In genomic region chr1:155974208-155975165, GRCh38 we compare ENCODE assay signal across 9 cellular contexts. TPM values are rescaled to one million over a fixed set of nuclear protein-coding genes. Genes with fewer than 3 reads are reported as not detected.
DNase-seq lines count a peak whose midpoint lies in the region; ATAC-seq and TF ChIP-seq lines count a peak whose summit lies in the region.
"Had no signal": no experiment of that assay in that cellular context is flagged by ENCODE, and none has a peak within 500 bp of the region (broad histone marks: within the 10 kb centered on the region; RNA-seq: fewer than 3 reads in every experiment).

No MANE protein-coding gene starts in this region.

- peak overlapping the region; percentile 97 to 99 (median 99) for H3K27ac Mint-ChIP-seq in brain

- no peak for TF ChIP-seq CTCF in brain (conservative IDR thresholded peaks at IDR 0.05)

- peaks cover 12% of the 10 kb centered on the region for H3K27me3 Mint-ChIP-seq in brain

- peak overlapping the region; percentile 99 for H3K9ac ChIP-seq in BLaER1

- no peak for ATAC-seq in HG02759 (IDR thresholded peaks at IDR 0.05; ENCODE audit: unreplicated experiment)
- no peak for ATAC-seq in HG02588 (IDR thresholded peaks at IDR 0.05; ENCODE audit: unreplicated experiment)

- DNase-seq in NCI-H1092 treated with DMSO at 0.1 percent for 48 hours (lab: John Stamatoyannopoulos, UW) = peak; percentile 89
- DNase-seq in kidney tubule cell (ENCODE audit: low spot score) = no peak
- DNase-seq in COLO829 (ENCODE audit: low spot score) = no peak

- H3K9me3 ChIP-seq in BLaER1 = no peaks in the 10 kb centered on the region
- H3K9me3 ChIP-seq in mononuclear cell (ENCODE audit: low read depth, low read length) = no peaks in the 10 kb centered on the region

- peaks cover 42% of the 10 kb centered on the region for H3K36me3 ChIP-seq in BLaER1

- H3K9me3 Mint-ChIP-seq in brain = peaks cover 0 to 4% (median 0%) of the 10 kb centered on the region in 5 experiments

- H3K4me3 Mint-ChIP-seq in brain = peak overlapping the region; percentile 90 to 97 (median 93)

- peak overlapping the region; percentile 99 for H3K27ac ChIP-seq in BLaER1

- H3K4me1 ChIP-seq in BLaER1 (peaks cover 67% of the 10 kb centered on the region), mononuclear cell (ENCODE audit: insufficient read depth, low read length) (peaks cover 75% of the 10 kb centered on the region)

- H3K36me3 Mint-ChIP-seq in brain = peaks cover 16% of the 10 kb centered on the region

- H3K4me1 Mint-ChIP-seq in brain = peaks cover 89% of the 10 kb centered on the region

- peak overlapping the region; percentile 96 for H3K4me3 ChIP-seq in BLaER1
- peak overlapping the region; percentile 89 for H3K4me3 ChIP-seq in mononuclear cell (ENCODE audit: low read length)

- H4K20me1 ChIP-seq in BLaER1 = peaks cover 70% of the 10 kb centered on the region

- peak overlapping the region; percentile 100 for H3K4me2 ChIP-seq in BLaER1

- no peaks in the 10 kb centered on the region for H3K27me3 ChIP-seq in BLaER1
- H3K27me3 ChIP-seq in mononuclear cell (ENCODE audit: insufficient read depth, low read length) = no peaks in the 10 kb centered on the region

RNA-seq across cellular contexts. Expression of gene ARHGEF2, which starts 3.9 kb away (rescaled TPM):
- 195 TPM for polyA plus RNA-seq in brain (ENCODE audit: insufficient read depth, low read depth, low replicate concordance)
- total RNA-seq in mononuclear cell = 149 TPM

RNA-seq across cellular contexts. Expression of gene RXFP4, which starts 33.0 kb away (rescaled TPM):
- polyA plus RNA-seq in brain (ENCODE audit: insufficient read depth, low read depth, low replicate concordance) = not detected
- total RNA-seq in mononuclear cell = not detected
- total RNA-seq: lung microvascular endothelial cell had no signal

RNA-seq across cellular contexts. Expression of gene KHDC4, which starts 40.3 kb away (rescaled TPM):
- 24.1 TPM for polyA plus RNA-seq in brain (ENCODE audit: insufficient read depth, low read depth, low replicate concordance)
- 38.1 TPM for total RNA-seq in mononuclear cell

RNA-seq across cellular contexts. Expression of gene SSR2, which starts 46.3 kb away (rescaled TPM):
- polyA plus RNA-seq in brain (ENCODE audit: insufficient read depth, low read depth, low replicate concordance) = 451 TPM
- 403 TPM for total RNA-seq in mononuclear cell
